1 cellular context compared by ENCODE assay signal in genomic region chr16:89525146-89525913, GRCh38.
A peak's percentile ranks its signal among the peaks of the same experiment; 100 is the strongest.
TF ChIP-seq lines count a peak whose summit lies in the region.

No MANE protein-coding gene starts in this region.

TF ChIP-seq in HepG2, 621 proteins besides CTCF, POLR2A, EP300 and RAD21:
- TF ChIP-seq RXRB (CRISPR knock-in tag; IDR thresholded peaks at IDR 0.05; ENCODE audit: borderline replicate concordance), result no peak
- TF ChIP-seq STAG1 (CRISPR knock-in tag; IDR thresholded peaks at IDR 0.05), result peak; percentile 41
